In genomic region chr5:119275146-119275872, GRCh38 we compare ENCODE assay signal across 8 cellular contexts.
DNase-seq lines count a peak whose midpoint lies in the region; ATAC-seq, FAIRE-seq and TF ChIP-seq lines count a peak whose summit lies in the region.

No MANE protein-coding gene starts in this region.

- no peaks in the 10 kb centered on the region for H3K9me3 ChIP-seq in stomach

- peak; percentile 23 for ATAC-seq in GM21528 (IDR thresholded peaks at IDR 0.05; ENCODE audit: low FRiP score, unreplicated experiment)

- no peak overlapping the region for H3K4me3 ChIP-seq in astrocyte of the spinal cord (ENCODE audit: low read depth, low read length)
- no peak overlapping the region for H3K4me3 ChIP-seq in stomach

- in situ Hi-C loops in Caki2 (cut with HindIII; ENCODE audit: low pct_unique_long_range_greater_than_20kb, low sequenced_read_pairs) (no loop called here), astrocyte of the spinal cord (cut with HindIII; ENCODE audit: low sequenced_read_pairs) (no loop called here)

- TF ChIP-seq EP300 in stomach (IDR thresholded peaks at IDR 0.05), result no peak

- CTCF ChIA-PET in HEK293T (lab: Yijun Ruan, JAX), result interaction anchor here (1.1 to 1.5 kb wide), 2 partner anchors 37 to 137 kb away, joined by 3 to 4 read pairs; no protein-coding TSS in a partner anchor

- H3K27ac ChIP-seq in stomach, result peak overlapping the region in 3 of 5 donors; percentile 79 to 97 (median 93)

- POLR2A ChIA-PET in HEK293T (lab: Yijun Ruan, JAX), result no interaction called here

- no peaks in the 10 kb centered on the region for H3K36me3 ChIP-seq in stomach

- DNase-seq in Caki2 (ENCODE audit: low read depth) (peak; percentile 19), HTR-8/SVneo (ENCODE audit: insufficient read length, low spot score) (no peak), astrocyte of the spinal cord (ENCODE audit: low read depth, low spot score) (peak; percentile 61), stomach (no peak), HEK293T (ENCODE audit: extremely low spot score) (no peak), GDM1 (lab: John Stamatoyannopoulos, UW) (no peak)
- DNase-seq in stimulated activated naive CD4-positive, alpha-beta T cell (lab: John Stamatoyannopoulos, UW), result no peak

- intact Hi-C loops in stomach (cut with DNase I; ENCODE audit: low total_unique reads), result no loop called here

- no peak for TF ChIP-seq POLR2A in stomach (IDR thresholded peaks at IDR 0.05)

- peaks cover 52 to 79% (median 60%) of the 10 kb centered on the region in 4 donors for H3K4me1 ChIP-seq in stomach

- 71 to 88% (median 87%) methylated on average over 6 of the region's 6 CpGs for WGBS in stomach, 5 donors

- H3K27me3 ChIP-seq in stomach, result no peaks in the 10 kb centered on the region

- TF ChIP-seq CTCF in astrocyte of the spinal cord (IDR thresholded peaks at IDR 0.05; ENCODE audit: low read depth, low read length) (no peak), stomach (IDR thresholded peaks at IDR 0.05) (no peak)

- FAIRE-seq in HTR-8/SVneo (lab: Jason Lieb, UNC), result peak; percentile 20

TF ChIP-seq in HEK293T, 16 proteins besides CTCF, POLR2A, EP300 and RAD21:
- TF ChIP-seq FOXM1 (IDR thresholded peaks at IDR 0.05; ENCODE audit: borderline replicate concordance) (no peak), SP1 (IDR thresholded peaks at IDR 0.05) (no peak), TARDBP (IDR thresholded peaks at IDR 0.05) (no peak), CTBP1 (IDR thresholded peaks at IDR 0.05; ENCODE audit: borderline replicate concordance) (no peak), ARNT (IDR thresholded peaks at IDR 0.05) (no peak)
TF ChIP-seq in HEK293T: peak in this region for 0.

Comparison
In these comparisons a context has a peak if more than half of its experiments do, and no peak if none do; other contexts are left out.
1. DNase-seq: peak in Caki2 (single experiment) and astrocyte of the spinal cord (single experiment); none in HTR-8/SVneo (single experiment), stomach (single experiment), HEK293T (single experiment), stimulated activated naive CD4-positive, alpha-beta T cell (0 of 6) and GDM1 (single experiment).